In genomic region chrX:68307767-68308166, GRCh38 we compare ENCODE assay signal across 11 cellular contexts.
DNase-seq lines count a peak whose midpoint lies in the region; FAIRE-seq and TF ChIP-seq lines count a peak whose summit lies in the region.
"Had no signal": no experiment of that assay in that cellular context is flagged by ENCODE, and none has a peak within 500 bp of the region (broad histone marks: within the 10 kb centered on the region; RNA-seq: fewer than 3 reads in every experiment).

No MANE protein-coding gene starts in this region.

- H3K27me3 ChIP-seq in A673 (replicated peaks; ENCODE audit: insufficient read depth, low read depth, low read length, poor library complexity): no peaks in the 10 kb centered on the region

- FAIRE-seq in islet of Langerhans (lab: Jason Lieb, UNC): peak; percentile 47

- intact Hi-C loops in A673 (cut with micrococcal nuclease; ENCODE audit: unreplicated experiment): no loop called here

- no peak overlapping the region for H3K27ac ChIP-seq in A673 (ENCODE audit: low read depth, low read length, poor library complexity, severe bottlenecking)

- no peaks in the 10 kb centered on the region for H3K9me3 ChIP-seq in A673 (ENCODE audit: low read depth, low read length, poor library complexity, severe bottlenecking)

- in situ Hi-C loops in astrocyte of the spinal cord (cut with HindIII; ENCODE audit: low sequenced_read_pairs): no loop called here

- H3K4me1 ChIP-seq in A673 (ENCODE audit: insufficient read depth, low read length, poor library complexity, severe bottlenecking): no peaks in the 10 kb centered on the region

- H3K4me3 ChIP-seq in A673 (ENCODE audit: low read depth, low read length, poor library complexity, severe bottlenecking) (no peak overlapping the region), astrocyte of the spinal cord (ENCODE audit: low read depth, low read length) (no peak overlapping the region)

- POLR2A ChIA-PET in A673 (lab: Charles Lee; ENCODE audit: low non-redundant PET): no interaction called here

- no TSS peak for BruUV-seq in A673 (replicated peaks; lab: Mats Ljungman, UMichigan)

- DNase-seq in A673 (ENCODE audit: low spot score) (peak; percentile 36), HT1080 (ENCODE audit: low read depth) (peak; percentile 69), astrocyte of the spinal cord (ENCODE audit: low read depth, low spot score) (peak; percentile 84), NCI-H2107 treated with DMSO at 0.1 percent for 48 hours (lab: John Stamatoyannopoulos, UW; ENCODE audit: unreplicated experiment) (no peak), CD1c-positive myeloid dendritic cell (ENCODE audit: extremely low spot score) (no peak), midbrain (lab: John Stamatoyannopoulos, UW) (no peak)
- DNase-seq in stimulated activated CD4-positive, alpha-beta T cell treated with anti-CD3 and anti-CD28 coated beads, Interleukin-2, amount 100 ng/mL, for 48 hours: no peak
- DNase-seq: dermis blood vessel endothelial cell, H7, NCI-H1436 treated with DMSO at 0.1 percent for 48 hours had no signal

- TF ChIP-seq CTCF in A673 (conservative IDR thresholded peaks at IDR 0.05; ENCODE audit: low read depth, low read length) (no peak), astrocyte of the spinal cord (IDR thresholded peaks at IDR 0.05; ENCODE audit: low read depth, low read length) (no peak)

- H3K36me3 ChIP-seq in A673 (ENCODE audit: insufficient read depth, low read length, poor library complexity, severe bottlenecking): no peaks in the 10 kb centered on the region

- CTCF ChIA-PET in A673 (lab: Charles Lee): no interaction called here

Comparison
In these comparisons a context has a peak if more than half of its experiments do, and no peak if none do; other contexts are left out.
1. DNase-seq: peak in A673 (single experiment), HT1080 (single experiment) and astrocyte of the spinal cord (single experiment); none in stimulated activated CD4-positive, alpha-beta T cell treated with anti-CD3 and anti-CD28 coated beads, Interleukin-2, amount 100 ng/mL, for 48 hours (0 of 2), NCI-H2107 treated with DMSO at 0.1 percent for 48 hours (single experiment), CD1c-positive myeloid dendritic cell (single experiment) and midbrain (single experiment).